In the genomic region with DNA sequence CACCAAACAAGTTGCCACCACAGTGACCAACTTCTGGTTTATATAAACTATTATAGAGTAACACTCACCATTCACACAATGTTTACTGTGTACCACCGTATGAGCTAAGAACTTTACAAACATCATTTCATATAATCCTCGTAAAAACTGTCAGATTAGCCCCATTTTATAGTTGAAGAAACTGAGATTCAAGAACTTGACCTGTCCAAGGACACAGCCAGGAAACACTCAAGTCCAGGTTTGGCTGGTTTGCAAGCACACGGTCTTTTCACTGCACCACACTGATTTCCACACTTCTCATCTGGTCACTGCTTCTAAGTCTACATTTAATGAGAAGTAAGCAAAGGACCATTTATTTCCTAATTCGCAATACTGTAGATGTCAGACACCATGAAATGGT, we compare ENCODE assay signal across 1 cellular context.
TF ChIP-seq lines count a peak whose summit lies in the region.

No MANE protein-coding gene starts in this region.

TF ChIP-seq in neural cell, 6 proteins besides CTCF, POLR2A, EP300 and RAD21 (continued from another document):
- no peak for TF ChIP-seq MXI1 (conservative IDR thresholded peaks at IDR 0.05; ENCODE audit: poor library complexity, severe bottlenecking)
- no peak for TF ChIP-seq EZH2 (IDR thresholded peaks at IDR 0.05; ENCODE audit: borderline replicate concordance, insufficient read depth, low read length, poor library complexity, severe bottlenecking)
- TF ChIP-seq POLR2AphosphoS5 (IDR thresholded peaks at IDR 0.05), result no peak
- TF ChIP-seq SMC3 (conservative IDR thresholded peaks at IDR 0.05; ENCODE audit: poor library complexity), result no peak
